Comparison of ENCODE assay signal across 21 cellular contexts in genomic region chr18:39624934-39625333, GRCh38.
DNase-seq lines count a peak whose midpoint lies in the region; ATAC-seq and TF ChIP-seq lines count a peak whose summit lies in the region.
"Had no signal": no experiment of that assay in that cellular context is flagged by ENCODE, and none has a peak within 500 bp of the region (broad histone marks: within the 10 kb centered on the region; RNA-seq: fewer than 3 reads in every experiment).

No MANE protein-coding gene starts in this region.

- H4K20me1 ChIP-seq in H9 (ENCODE audit: control insufficient read depth, insufficient read depth, insufficient read length): no peaks in the 10 kb centered on the region
- no peaks in the 10 kb centered on the region for H4K20me1 ChIP-seq in osteoblast (ENCODE audit: insufficient read depth, low read length)

- no peak overlapping the region for H4K8ac ChIP-seq in H9 (replicated peaks; ENCODE audit: insufficient read length, low read depth, low read length)

- no peak overlapping the region for H2BK15ac ChIP-seq in H9 (ENCODE audit: low read depth, low read length)

- no peak overlapping the region for H3K56ac ChIP-seq in H9 (ENCODE audit: insufficient read length, low read depth, low read length)

- H3K27me3 ChIP-seq in H9 (ENCODE audit: insufficient read depth, low read length) (no peaks in the 10 kb centered on the region), RWPE2 (ENCODE audit: insufficient read depth, poor library complexity, severe bottlenecking) (no peaks in the 10 kb centered on the region), osteoblast (ENCODE audit: insufficient read depth, low read length) (no peaks in the 10 kb centered on the region)
- H3K27me3 ChIP-seq: BE2C, body of pancreas, neutrophil, upper lobe of right lung had no signal

- no peaks in the 10 kb centered on the region for H3K23me2 ChIP-seq in H9 (ENCODE audit: insufficient read length, low read depth, low read length, poor library complexity, severe bottlenecking)

- no peaks in the 10 kb centered on the region for H3K27me3 Mint-ChIP-seq in H9 (ENCODE audit: low read depth)
- H3K27me3 Mint-ChIP-seq: stimulated activated naive B cell treated with anti-CD40 and anti-IgM and Interleukin-4, amounts not matched to agents 10 μg/mL and 1 μg/mL and 100 μg/mL, for 72 hours had no signal

- no peak overlapping the region for H2BK20ac ChIP-seq in H9 (ENCODE audit: low read depth, low read length, poor library complexity, severe bottlenecking)

- no peak overlapping the region for H3K23ac ChIP-seq in H9 (ENCODE audit: insufficient read length, low read depth, low read length)

- no peak overlapping the region for H2BK5ac ChIP-seq in H9 (ENCODE audit: insufficient read length, low read length)

- no peak overlapping the region for H2AFZ ChIP-seq in H9 (ENCODE audit: low read length)
- no peak overlapping the region for H2AFZ ChIP-seq in osteoblast (ENCODE audit: low read length)

- H3K4me2 ChIP-seq in H9 (ENCODE audit: insufficient read depth, insufficient read length, low read length): peak overlapping the region; percentile 5
- H3K4me2 ChIP-seq in osteoblast (ENCODE audit: insufficient read depth, low read length): peak overlapping the region; percentile 5

- H3K4ac ChIP-seq in H9 (ENCODE audit: low read depth, low read length): no peak overlapping the region

- peak; percentile 99 for ATAC-seq in RWPE2 (ENCODE audit: low read depth)
- ATAC-seq: body of pancreas; Panc1; stimulated activated naive B cell treated with anti-CD40 and anti-IgM and Interleukin-4, amounts not matched to agents 10 μg/mL and 1 μg/mL and 100 μg/mL, for 72 hours; upper lobe of right lung had no signal

- H3K36me3 Mint-ChIP-seq in H9 (ENCODE audit: insufficient read depth in 1 of 3, low read depth in 3 of 3): no peaks in the 10 kb centered on the region
- H3K36me3 Mint-ChIP-seq: stimulated activated naive B cell treated with anti-CD40 and anti-IgM and Interleukin-4, amounts not matched to agents 10 μg/mL and 1 μg/mL and 100 μg/mL, for 72 hours had no signal

- no peak overlapping the region for H3K14ac ChIP-seq in H9 (ENCODE audit: insufficient read depth, low read length)

- TF ChIP-seq CTCF in H9 (conservative IDR thresholded peaks at IDR 0.05) (no peak), RWPE2 (IDR thresholded peaks at IDR 0.05; ENCODE audit: poor library complexity, severe bottlenecking) (no peak), osteoblast (IDR thresholded peaks at IDR 0.05; ENCODE audit: extremely low read depth, low read depth, low read length) (no peak)

- H3K4me3 Mint-ChIP-seq in H9: no peak overlapping the region
- H3K4me3 Mint-ChIP-seq: stimulated activated naive B cell treated with anti-CD40 and anti-IgM and Interleukin-4, amounts not matched to agents 10 μg/mL and 1 μg/mL and 100 μg/mL, for 72 hours had no signal

- no peak overlapping the region for H2BK12ac ChIP-seq in H9 (ENCODE audit: insufficient read length, low read depth, low read length)

- peak overlapping the region in 2 of 3 experiments; percentile 3 to 47; a peak in 2 of 7 replicates for H3K27ac Mint-ChIP-seq in H9
- H3K27ac Mint-ChIP-seq: stimulated activated naive B cell treated with anti-CD40 and anti-IgM and Interleukin-4, amounts not matched to agents 10 μg/mL and 1 μg/mL and 100 μg/mL, for 72 hours had no signal

- H3K79me2 ChIP-seq in H9 (ENCODE audit: insufficient read depth, low read length) (no peaks in the 10 kb centered on the region), osteoblast (ENCODE audit: insufficient read depth, low read length) (no peaks in the 10 kb centered on the region)

- peaks cover 35 to 36% of the 10 kb centered on the region in 2 experiments for H3K4me1 Mint-ChIP-seq in H9
- H3K4me1 Mint-ChIP-seq: stimulated activated naive B cell treated with anti-CD40 and anti-IgM and Interleukin-4, amounts not matched to agents 10 μg/mL and 1 μg/mL and 100 μg/mL, for 72 hours had no signal

- DNase-seq in H9: no peak
- DNase-seq in RWPE2 (ENCODE audit: low spot score): no peak
- peak; percentile 22 for DNase-seq in fibroblast of gingiva (ENCODE audit: low read depth)
- peak; percentile 8 for DNase-seq in osteoblast (ENCODE audit: insufficient read length, low spot score, missing footprints)
- no peak for DNase-seq in AG20443 (ENCODE audit: low spot score)
- no peak for DNase-seq in stimulated activated naive CD4-positive, alpha-beta T cell (lab: John Stamatoyannopoulos, UW)
- DNase-seq in GM03348 (ENCODE audit: low spot score): no peak
- no peak for DNase-seq in HK-2 (ENCODE audit: unreplicated experiment)
- DNase-seq: activated CD8-positive, alpha-beta memory T cell treated with anti-CD3 and anti-CD28 coated beads for 24 hours; activated gamma-delta T cell; BE2C; body of pancreas; effector CD4-positive, alpha-beta T cell; glutamatergic neuron; H7; NCI-H524; stimulated activated naive B cell treated with anti-CD40 and anti-IgM and Interleukin-4, amounts not matched to agents 10 μg/mL and 1 μg/mL and 100 μg/mL, for 72 hours; upper lobe of right lung; WERI-Rb-1 had no signal

- H3K4me1 ChIP-seq in H9 (ENCODE audit: insufficient read depth, low read length) (no peaks in the 10 kb centered on the region; the same call in 1 of the 2 replicates), RWPE2 (ENCODE audit: insufficient read depth, poor library complexity, severe bottlenecking) (peaks cover 14% of the 10 kb centered on the region), osteoblast (ENCODE audit: insufficient read depth, low read length) (no peaks in the 10 kb centered on the region)
- H3K4me1 ChIP-seq: BE2C, body of pancreas, upper lobe of right lung had no signal

- H3K36me3 ChIP-seq in RWPE2 (ENCODE audit: low read depth) (peaks cover 7% of the 10 kb centered on the region; the same call in 1 of the 2 replicates), osteoblast (ENCODE audit: insufficient read depth, low read length) (no peaks in the 10 kb centered on the region)
- H3K36me3 ChIP-seq: BE2C, neutrophil, upper lobe of right lung, WERI-Rb-1 had no signal

- H2BK120ac ChIP-seq in H9 (ENCODE audit: low read depth, low read length, poor library complexity, severe bottlenecking): no peak overlapping the region

- no CpG with 5 or more reads among the region's 5 CpGs for WGBS in H9 (ENCODE audit: extremely low coverage, insufficient read length, low lambda C conversion rate)

- H3K79me1 ChIP-seq in H9 (ENCODE audit: insufficient read depth, low read depth, low read length, poor library complexity, severe bottlenecking): no peaks in the 10 kb centered on the region

- no peak overlapping the region for H4K5ac ChIP-seq in H9 (ENCODE audit: insufficient read length, low read depth, low read length)

- H4K91ac ChIP-seq in H9 (ENCODE audit: insufficient read length, low read depth, low read length): no peak overlapping the region

- H3T11ph ChIP-seq in H9 (ENCODE audit: low read length): no peak overlapping the region

- H3K18ac ChIP-seq in H9 (ENCODE audit: insufficient read length, low read depth, low read length): no peak overlapping the region

- no peak overlapping the region for H2AK5ac ChIP-seq in H9 (ENCODE audit: insufficient read length, low read length)

- H3K4me3 ChIP-seq in RWPE2 (ENCODE audit: severe bottlenecking): no peak overlapping the region
- no peak overlapping the region for H3K4me3 ChIP-seq in osteoblast (ENCODE audit: insufficient read depth, low read length)
- H3K4me3 ChIP-seq: body of pancreas, upper lobe of right lung had no signal

- H3K9me3 ChIP-seq in H9 (ENCODE audit: control insufficient read depth, low read depth, low read length) (no peaks in the 10 kb centered on the region), RWPE2 (ENCODE audit: severe bottlenecking) (no peaks in the 10 kb centered on the region), osteoblast (ENCODE audit: low read depth, low read length) (no peaks in the 10 kb centered on the region)
- H3K9me3 ChIP-seq: BE2C, body of pancreas, neutrophil, upper lobe of right lung had no signal

- H3K27ac ChIP-seq in H9 (ENCODE audit: insufficient read length, low read depth, low read length) (no peak overlapping the region), RWPE2 (ENCODE audit: poor library complexity, severe bottlenecking) (peak overlapping the region; percentile 20), osteoblast (ENCODE audit: low read depth, low read length) (no peak overlapping the region)
- H3K27ac ChIP-seq: body of pancreas, neutrophil, upper lobe of right lung, WERI-Rb-1 had no signal

- no peak overlapping the region for H3K9ac ChIP-seq in H9 (ENCODE audit: extremely low read depth, insufficient read length, low read length)

- no peaks in the 10 kb centered on the region for H3K9me3 Mint-ChIP-seq in H9
- H3K9me3 Mint-ChIP-seq: stimulated activated naive B cell treated with anti-CD40 and anti-IgM and Interleukin-4, amounts not matched to agents 10 μg/mL and 1 μg/mL and 100 μg/mL, for 72 hours had no signal

Comparison
In these comparisons a context has a peak if more than half of its experiments do, and no peak if none do; other contexts are left out.
1. DNase-seq: peak in fibroblast of gingiva (single experiment) and osteoblast (single experiment); none in H9 (single experiment), RWPE2 (single experiment), AG20443 (single experiment), stimulated activated naive CD4-positive, alpha-beta T cell (0 of 6), GM03348 (single experiment) and HK-2 (single experiment).